Comparison of ENCODE assay signal across 9 cellular contexts in genomic region chr22:37218771-37219411, GRCh38. TPM values are rescaled to one million over a fixed set of nuclear protein-coding genes. Genes with fewer than 3 reads are reported as not detected.
DNase-seq lines count a peak whose midpoint lies in the region; ATAC-seq and TF ChIP-seq lines count a peak whose summit lies in the region.
"Had no signal": no experiment of that assay in that cellular context is flagged by ENCODE, and none has a peak within 500 bp of the region (broad histone marks: within the 10 kb centered on the region; RNA-seq: fewer than 3 reads in every experiment).

No MANE protein-coding gene starts in this region.

- H3K27me3 ChIP-seq in left ventricle myocardium inferior (ENCODE audit: low read depth) (peaks cover 93% of the 10 kb centered on the region), H7 (ENCODE audit: control insufficient read depth, insufficient read depth, low read length) (no peaks in the 10 kb centered on the region)

- no peaks in the 10 kb centered on the region for H3K4me1 ChIP-seq in left ventricle myocardium inferior

- H3K9me3 ChIP-seq in left ventricle myocardium inferior (replicated peaks) = no peaks in the 10 kb centered on the region

- peak; percentile 76 for ATAC-seq in HG03442 (IDR thresholded peaks at IDR 0.05; ENCODE audit: unreplicated experiment)

- intact Hi-C loops in left ventricle myocardium inferior (cut with micrococcal nuclease) = no loop called here

- no peaks in the 10 kb centered on the region for H3K36me3 ChIP-seq in left ventricle myocardium inferior
- no peaks in the 10 kb centered on the region for H3K36me3 ChIP-seq in H7 (replicated peaks; ENCODE audit: control insufficient read depth, insufficient read depth, low read length)

- no peak for TF ChIP-seq CTCF in left ventricle myocardium inferior (IDR thresholded peaks at IDR 0.05; ENCODE audit: borderline replicate concordance)

- H3K27ac ChIP-seq in left ventricle myocardium inferior (replicated peaks) = no peak overlapping the region

- peak; percentile 50 to 53 for DNase-seq in activated CD8-positive, alpha-beta memory T cell treated with anti-CD3 and anti-CD28 coated beads for 1 hour (ENCODE audit: extremely low read depth in 1 of 2, low read depth in 1 of 2)
- no peak for DNase-seq in activated CD8-positive, alpha-beta memory T cell treated with anti-CD3 and anti-CD28 coated beads, Interleukin-2, amount 50 U/mL, for 48 hours
- DNase-seq in activated T-helper 1 cell treated with anti-CD3 and anti-CD28 coated beads, Interleukin-2, amount 50 U/mL, for 16 hours (ENCODE audit: low read depth in 1 of 2, low spot score in 1 of 2) = peak; percentile 26 to 63
- DNase-seq in stimulated activated naive CD4-positive, alpha-beta T cell (lab: John Stamatoyannopoulos, UW) = peak; percentile 57 to 96 (median 84)
- no peak for DNase-seq in left ventricle myocardium inferior
- no peak for DNase-seq in H7
- DNase-seq in SHP77 treated with DMSO at 0.1 percent for 48 hours (lab: John Stamatoyannopoulos, UW) = no peak

- H3K4me3 ChIP-seq in left ventricle myocardium inferior = no peak overlapping the region
- no peak overlapping the region for H3K4me3 ChIP-seq in H7 (ENCODE audit: insufficient read depth, low read depth, low read length)
- H3K4me3 ChIP-seq: lung had no signal

RNA-seq across cellular contexts. Expression of gene SSTR3, which starts 6.6 kb away (rescaled TPM):
- not detected for total RNA-seq in left ventricle myocardium inferior
- 0.21 TPM in 1 of 2 replicates, not detected in the other for total RNA-seq in H7 (2014; rRNA removed; shearing (Covaris generic))

RNA-seq across cellular contexts. Expression of gene RAC2, which starts 25.2 kb away (rescaled TPM):
- 1.8 TPM for total RNA-seq in left ventricle myocardium inferior
- total RNA-seq in H7 (2014; rRNA removed; shearing (Covaris generic)) = 9.4 and 9.6 TPM in 2 replicates

RNA-seq across cellular contexts. Expression of gene C1QTNF6, which starts 30.8 kb away (rescaled TPM):
- total RNA-seq in left ventricle myocardium inferior = 1.3 TPM
- 4.9 and 5.4 TPM in 2 replicates for total RNA-seq in H7 (2014; rRNA removed; shearing (Covaris generic))

Comparison
In these comparisons a context has a peak if more than half of its experiments do, and no peak if none do; other contexts are left out.
1. DNase-seq: peak in activated CD8-positive, alpha-beta memory T cell treated with anti-CD3 and anti-CD28 coated beads for 1 hour (2 of 2), activated T-helper 1 cell treated with anti-CD3 and anti-CD28 coated beads, Interleukin-2, amount 50 U/mL, for 16 hours (2 of 2) and stimulated activated naive CD4-positive, alpha-beta T cell (6 of 6); none in activated CD8-positive, alpha-beta memory T cell treated with anti-CD3 and anti-CD28 coated beads, Interleukin-2, amount 50 U/mL, for 48 hours (single experiment), left ventricle myocardium inferior (single experiment), H7 (single experiment) and SHP77 treated with DMSO at 0.1 percent for 48 hours (single experiment).